12 cellular contexts compared by ENCODE assay signal in the genomic region with DNA sequence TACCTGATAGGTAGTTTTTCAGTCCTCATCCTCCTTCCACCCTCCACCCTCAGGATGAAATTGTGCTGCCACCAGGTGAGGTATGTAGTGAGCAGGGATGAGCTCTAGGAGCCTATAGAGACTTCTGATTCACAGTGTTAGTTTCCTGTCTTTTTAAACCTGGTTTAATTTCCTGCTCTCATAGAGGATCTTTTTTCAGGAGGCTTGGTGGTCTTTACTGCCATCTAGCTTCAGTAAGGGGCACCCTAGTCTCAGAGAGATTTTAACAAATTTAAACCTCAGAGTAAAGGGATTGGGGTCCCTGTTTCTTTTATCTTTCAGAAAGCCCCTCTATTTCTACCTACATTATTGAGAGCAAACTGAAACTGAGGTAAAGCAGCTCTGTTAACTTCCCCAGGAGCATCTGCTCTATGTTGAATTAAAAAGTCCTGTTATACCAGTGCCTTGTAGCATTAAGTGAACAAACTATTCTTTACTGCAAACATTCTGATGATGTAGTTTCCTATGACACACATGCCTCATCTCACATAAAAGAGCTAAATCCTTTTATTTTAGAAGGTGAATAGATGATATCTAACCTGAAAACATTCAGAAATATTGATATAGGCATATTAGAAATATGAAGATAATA.
DNase-seq lines count a peak whose midpoint lies in the region; ATAC-seq and TF ChIP-seq lines count a peak whose summit lies in the region.
"Had no signal": no experiment of that assay in that cellular context is flagged by ENCODE, and none has a peak within 500 bp of the region (broad histone marks: within the 10 kb centered on the region; RNA-seq: fewer than 3 reads in every experiment).

No MANE protein-coding gene starts in this region.

- POLR2A ChIA-PET in PC-3 (lab: Charles Lee; ENCODE audit: unreplicated experiment): interaction anchor here (0.6 to 0.7 kb wide), 2 partner anchors 18 to 232 kb away, joined by 3 to 5 read pairs; no protein-coding TSS in a partner anchor

- H3K4me1 Mint-ChIP-seq in type B pancreatic cell (ENCODE audit: unreplicated experiment) (no peaks in the 10 kb centered on the region), Calu3 (ENCODE audit: low read depth, unreplicated experiment) (no peaks in the 10 kb centered on the region)
- H3K4me1 Mint-ChIP-seq: immature natural killer cell had no signal

- H3K27ac Mint-ChIP-seq in type B pancreatic cell (no peak overlapping the region), Calu3 (ENCODE audit: unreplicated experiment) (no peak overlapping the region)
- H3K27ac Mint-ChIP-seq: immature natural killer cell had no signal

- no peak overlapping the region for H3K4me3 Mint-ChIP-seq in type B pancreatic cell
- no peak overlapping the region for H3K4me3 Mint-ChIP-seq in Calu3 (ENCODE audit: low read depth, unreplicated experiment)
- H3K4me3 Mint-ChIP-seq: immature natural killer cell had no signal

- H3K9me2 ChIP-seq in PC-3 (replicated peaks; ENCODE audit: low read length): no peaks in the 10 kb centered on the region

- H2AFZ ChIP-seq in PC-3 (ENCODE audit: low read length): no peak overlapping the region

- no peaks in the 10 kb centered on the region for H3K36me3 Mint-ChIP-seq in type B pancreatic cell
- H3K36me3 Mint-ChIP-seq in Calu3 (ENCODE audit: insufficient read depth, unreplicated experiment): no peaks in the 10 kb centered on the region

- peak in 1 of 8 donors; percentile 29 for ATAC-seq in heart right ventricle
- no peak for ATAC-seq in Right ventricle myocardium superior (ENCODE audit: poor library complexity)
- ATAC-seq in PC-3: peak; percentile 59
- no peak for ATAC-seq in GM21390 (IDR thresholded peaks at IDR 0.05; ENCODE audit: unreplicated experiment)
- ATAC-seq: right cardiac atrium had no signal

- TF ChIP-seq CTCF in heart right ventricle (IDR thresholded peaks at IDR 0.05) (peak in 7 of 9 donors; percentile 5 to 54 (median 36)), PC-3 (conservative IDR thresholded peaks at IDR 0.05; ENCODE audit: low read depth, low read length) (peak; percentile 52; the same call in 1 of the 2 replicates), fibroblast of mammary gland (conservative IDR thresholded peaks at IDR 0.05; ENCODE audit: control insufficient read depth, insufficient read depth, low read depth, low read length) (peak; percentile 43), type B pancreatic cell (conservative IDR thresholded peaks at IDR 0.05) (peak; percentile 73), Calu3 (IDR thresholded peaks at IDR 0.05; ENCODE audit: unreplicated experiment) (no peak)

- H3K4me1 ChIP-seq in heart right ventricle (peaks cover 0 to 8% (median 0%) of the 10 kb centered on the region in 9 donors), PC-3 (ENCODE audit: insufficient read depth, low read length) (peaks cover 16% of the 10 kb centered on the region)
- H3K4me1 ChIP-seq: BLaER1 had no signal

- H3K36me3 ChIP-seq in heart right ventricle: no peaks in the 10 kb centered on the region
- no peaks in the 10 kb centered on the region for H3K36me3 ChIP-seq in PC-3 (ENCODE audit: low read depth, low read length)

- H3K27me3 Mint-ChIP-seq in type B pancreatic cell (peaks cover 9% of the 10 kb centered on the region), Calu3 (ENCODE audit: unreplicated experiment) (peaks cover 30% of the 10 kb centered on the region)

- H3K9me3 Mint-ChIP-seq in type B pancreatic cell: no peaks in the 10 kb centered on the region
- H3K9me3 Mint-ChIP-seq in Calu3 (ENCODE audit: low read depth, unreplicated experiment): no peaks in the 10 kb centered on the region

- H3K9me3 ChIP-seq in heart right ventricle (peaks cover 0 to 4% (median 0%) of the 10 kb centered on the region in 11 donors), PC-3 (ENCODE audit: low read length) (no peaks in the 10 kb centered on the region)
- H3K9me3 ChIP-seq: BLaER1 had no signal

- no peaks in the 10 kb centered on the region for H3F3A ChIP-seq in PC-3 (ENCODE audit: low read length, unreplicated experiment)

- H3K4me3 ChIP-seq in heart right ventricle: no peak overlapping the region
- H3K4me3 ChIP-seq in PC-3 (ENCODE audit: low read length): no peak overlapping the region
- no peak overlapping the region for H3K4me3 ChIP-seq in fibroblast of mammary gland (ENCODE audit: control insufficient read depth, low read depth, low read length)
- H3K4me3 ChIP-seq: BLaER1 had no signal

- no peak overlapping the region for H3K9ac ChIP-seq in PC-3 (ENCODE audit: low read length)
- H3K9ac ChIP-seq: BLaER1 had no signal

- no peaks in the 10 kb centered on the region for H4K20me1 ChIP-seq in PC-3 (ENCODE audit: low read length)
- H4K20me1 ChIP-seq: BLaER1 had no signal

- CTCF ChIA-PET in PC-3 (lab: Charles Lee) (interaction anchor here (0.6 to 2.3 kb wide), 10 partner anchors 19 to 1023 kb away, joined by 3 to 12 read pairs (median 4); no protein-coding TSS in a partner anchor), Calu3 (lab: Charles Lee) (interaction anchor here (0.5 kb wide), 1 partner anchor 1026 kb away, joined by 3 read pairs; no protein-coding TSS in a partner anchor)

- H3K27me3 ChIP-seq in heart right ventricle (no peaks in the 10 kb centered on the region), PC-3 (ENCODE audit: low read length) (no peaks in the 10 kb centered on the region)
- H3K27me3 ChIP-seq: BLaER1 had no signal

- BruUV-seq in PC-3 (replicated peaks; lab: Mats Ljungman, UMichigan) (no TSS peak), Calu3 (replicated peaks; lab: Mats Ljungman, UMichigan) (no TSS peak)

- H3K27ac ChIP-seq in heart right ventricle: no peak overlapping the region
- H3K27ac ChIP-seq in PC-3 (ENCODE audit: low read length): no peak overlapping the region
- H3K27ac ChIP-seq: BLaER1 had no signal

- intact Hi-C loops in heart right ventricle (cut with DNase I): no loop called here
- intact Hi-C loops in Right ventricle myocardium superior (cut with DNase I): no loop called here
- intact Hi-C loops in PC-3 (cut with micrococcal nuclease): loop anchor here (1.0 to 5.0 kb wide), 3 partner anchors 19 to 207 kb away; no protein-coding TSS in a partner anchor
- intact Hi-C loops in Calu3 (cut with micrococcal nuclease; ENCODE audit: unreplicated experiment): no loop called here

- no peak overlapping the region for H3K4me2 ChIP-seq in PC-3 (ENCODE audit: low read length)
- H3K4me2 ChIP-seq: BLaER1 had no signal

- no peak for DNase-seq in heart right ventricle
- no peak for DNase-seq in Right ventricle myocardium superior
- peak; percentile 27 for DNase-seq in PC-3
- DNase-seq in fibroblast of mammary gland (ENCODE audit: low read depth): peak; percentile 25
- no peak for DNase-seq in type B pancreatic cell (ENCODE audit: extremely low spot score, unreplicated experiment)
- DNase-seq in T1000 (lab: John Stamatoyannopoulos, UW): no peak
- no peak for DNase-seq in Calu3
- DNase-seq: activated CD8-positive, alpha-beta memory T cell treated with anti-CD3 and anti-CD28 coated beads for 24 hours; immature natural killer cell; right cardiac atrium had no signal

- H3K79me2 ChIP-seq in PC-3 (ENCODE audit: low read length): no peaks in the 10 kb centered on the region

Comparison
In these comparisons a context has a peak if more than half of its experiments do, and no peak if none do; other contexts are left out.
1. DNase-seq: peak in PC-3 (single experiment) and fibroblast of mammary gland (single experiment); none in heart right ventricle (0 of 2), Right ventricle myocardium superior (single experiment), type B pancreatic cell (single experiment), T1000 (single experiment) and Calu3 (single experiment).